In the genomic region with DNA sequence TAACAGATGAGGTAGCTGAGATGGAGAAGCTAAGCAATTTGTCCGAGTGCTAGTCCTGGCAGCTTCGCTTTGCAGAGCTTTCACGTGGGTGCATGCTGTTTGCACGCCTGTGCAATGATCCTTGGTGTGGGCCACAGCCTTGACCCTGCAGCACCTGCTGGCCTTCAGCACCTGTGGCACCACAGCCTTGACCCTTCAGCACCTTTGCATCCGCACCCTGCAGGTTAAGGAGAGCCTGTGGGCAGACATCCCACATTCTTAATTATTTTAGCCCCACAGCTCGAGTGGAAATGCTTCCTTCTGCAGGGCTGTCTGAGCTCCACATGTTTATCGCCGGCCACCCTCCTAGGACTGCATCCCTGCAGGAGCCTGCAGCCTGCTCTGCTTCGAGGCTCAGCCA, we compare ENCODE assay signal across 1 cellular context.
TF ChIP-seq lines count a peak whose summit lies in the region.

No MANE protein-coding gene starts in this region.

TF ChIP-seq in H1, 55 proteins besides CTCF, POLR2A, EP300 and RAD21:
- no peak for TF ChIP-seq GABPA (IDR thresholded peaks at IDR 0.05; ENCODE audit: borderline replicate concordance, insufficient read depth, low read length)
- no peak for TF ChIP-seq PHF8 (conservative IDR thresholded peaks at IDR 0.05; ENCODE audit: low read depth, low read length)
- no peak for TF ChIP-seq RBBP5 (IDR thresholded peaks at IDR 0.05; ENCODE audit: borderline replicate concordance, low read depth, low read length)
- TF ChIP-seq, protein P1, sequence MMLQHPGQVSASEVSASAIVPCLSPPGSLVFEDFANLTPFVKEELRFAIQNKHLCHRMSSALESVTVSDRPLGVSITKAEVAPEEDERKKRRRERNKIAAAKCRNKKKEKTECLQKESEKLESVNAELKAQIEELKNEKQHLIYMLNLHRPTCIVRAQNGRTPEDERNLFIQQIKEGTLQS (IDR thresholded peaks at IDR 0.05; ENCODE audit: insufficient read depth, low read depth, low read length): no peak
- no peak for TF ChIP-seq JUND (IDR thresholded peaks at IDR 0.05; ENCODE audit: low read length)
